Comparison of ENCODE assay signal across 28 cellular contexts in the genomic region with DNA sequence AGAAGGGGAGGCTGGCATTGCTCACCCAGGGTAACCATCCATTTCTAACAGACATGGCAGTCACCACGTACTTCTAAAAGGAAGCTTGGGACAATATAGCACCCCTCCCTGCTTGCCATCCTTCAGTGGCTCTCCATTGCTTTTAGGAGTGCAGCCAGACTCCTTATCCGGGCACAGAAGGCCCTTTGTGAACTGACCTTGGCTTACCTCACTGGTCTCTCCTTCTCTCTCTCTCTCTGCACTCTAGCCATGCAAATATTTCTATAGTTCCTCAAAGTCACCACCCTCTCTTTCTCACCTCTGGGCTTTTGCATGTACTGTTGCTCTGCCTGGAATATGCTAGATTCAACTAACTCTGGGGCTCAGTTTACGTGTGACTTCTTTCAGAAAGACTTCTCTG.
"Had no signal": no experiment of that assay in that cellular context is flagged by ENCODE, and none has a peak within 500 bp of the region (broad histone marks: within the 10 kb centered on the region; RNA-seq: fewer than 3 reads in every experiment).

No MANE protein-coding gene starts in this region.

- H3K4me3 ChIP-seq: ascending aorta, coronary artery, dorsolateral prefrontal cortex had no signal

- ATAC-seq: activated CD4-positive, CD25-positive, alpha-beta regulatory T cell treated with anti-CD3 and anti-CD28 coated beads, Interleukin-2, amount 50 U/mL, for 24 hours; activated CD8-positive, alpha-beta T cell treated with anti-CD3 and anti-CD28 coated beads for 36 hours; activated naive CD8-positive, alpha-beta T cell treated with anti-CD3 and anti-CD28 coated beads, Interleukin-2, amount 50 U/mL, for 24 hours; activated T-cell treated with anti-CD3 and anti-CD28 coated beads, Interleukin-2, amount 50 U/mL, for 4 hours; activated T-helper 17 cell treated with anti-CD3 and anti-CD28 coated beads, Interleukin-2, amount 50 U/mL, for 72 hours; esophagus mucosa; T-cell had no signal

- H3K36me3 ChIP-seq: ascending aorta, brain microvascular endothelial cell, WERI-Rb-1 had no signal

- H3K27me3 ChIP-seq: ascending aorta, brain microvascular endothelial cell, dorsolateral prefrontal cortex had no signal

- H3K9me3 ChIP-seq: ascending aorta had no signal

- DNase-seq: activated B cell treated with CpG ODN at 0.5 μM for 24 hours; activated CD4-positive, alpha-beta T cell treated with anti-CD3 and anti-CD28 coated beads for 48 hours; activated CD4-positive, alpha-beta T cell treated with anti-CD3 and anti-CD28 coated beads, Interleukin-2, amount 50 U/mL, for 1 hour; activated CD4-positive, alpha-beta T cell treated with anti-CD3 and anti-CD28 coated beads, Interleukin-2, amount 50 U/mL, for 48 hours; activated CD8-positive, alpha-beta memory T cell treated with anti-CD3 and anti-CD28 coated beads for 24 hours; activated CD8-positive, alpha-beta T cell treated with anti-CD3 and anti-CD28 coated beads for 36 hours; activated effector memory CD4-positive, alpha-beta T cell treated with Interleukin-2 at 50 U/mL for 16 hours; activated gamma-delta T cell treated with Interleukin-2 at 50 U/mL for 16 hours; activated naive CD4-positive, alpha-beta T cell treated with Interleukin-2 at 50 U/mL for 16 hours; activated naive CD8-positive, alpha-beta T cell treated with anti-CD3 and anti-CD28 coated beads for 36 hours; activated naive CD8-positive, alpha-beta T cell treated with anti-CD3 and anti-CD28 coated beads, Interleukin-2, amount 50 U/mL, for 24 hours; activated T-cell treated with anti-CD3 and anti-CD28 coated beads, Interleukin-2, amount 50 U/mL, for 4 hours; brain microvascular endothelial cell; dorsolateral prefrontal cortex; effector memory CD4-positive, alpha-beta T cell; endodermal cell; foreskin fibroblast; head of caudate nucleus; T-cell; T-helper 9 cell; WERI-Rb-1 had no signal

- FAIRE-seq: bronchial epithelial cell, frontal cortex had no signal

- H3K27ac ChIP-seq: ascending aorta, brain microvascular endothelial cell, coronary artery, dorsolateral prefrontal cortex, WERI-Rb-1 had no signal

- H3K4me1 ChIP-seq: ascending aorta had no signal
